1 cellular context compared by ENCODE assay signal in genomic region chr1:36369061-36369470, GRCh38.
A peak's percentile ranks its signal among the peaks of the same experiment; 100 is the strongest.
TF ChIP-seq lines count a peak whose summit lies in the region.

No MANE protein-coding gene starts in this region.

TF ChIP-seq in K562, 482 proteins besides CTCF, POLR2A, EP300 and RAD21 (continued from another document and continues in another):
- no peak for TF ChIP-seq EZH2 (IDR thresholded peaks at IDR 0.05; ENCODE audit: borderline replicate concordance, low read depth, low read length)
- no peak for TF ChIP-seq ZNF143 (CRISPR knock-in tag; IDR thresholded peaks at IDR 0.05)
- no peak for TF ChIP-seq HMG20B (CRISPR knock-in tag; IDR thresholded peaks at IDR 0.05)
- TF ChIP-seq CBX3 (IDR thresholded peaks at IDR 0.05; ENCODE audit: borderline replicate concordance in 1 of 2, low read length in 2 of 2) = 0 out of 3 replicates have a peak, but pooled peaks of 1 of the 2 experiments have one; percentile 41
- TF ChIP-seq HOMEZ (CRISPR knock-in tag; IDR thresholded peaks at IDR 0.05) = no peak
- TF ChIP-seq CHD2 (IDR thresholded peaks at IDR 0.05; ENCODE audit: low read depth, low read length) = no peak
- no peak for TF ChIP-seq POLR3G (IDR thresholded peaks at IDR 0.05; ENCODE audit: extremely low read depth, insufficient read length, insufficient replicate concordance)
- TF ChIP-seq HDAC6 (IDR thresholded peaks at IDR 0.05; ENCODE audit: low read depth, low read length) = no peak
- TF ChIP-seq MTA2 (IDR thresholded peaks at IDR 0.05; ENCODE audit: low read depth) = no peak
- TF ChIP-seq ZNF449 (CRISPR knock-in tag; IDR thresholded peaks at IDR 0.05) = no peak
- no peak for TF ChIP-seq TCF7L2 (IDR thresholded peaks at IDR 0.05; ENCODE audit: low read depth, low read length)
- no peak for TF ChIP-seq MECOM (CRISPR knock-in tag; IDR thresholded peaks at IDR 0.05)
- no peak for TF ChIP-seq HSF4 (CRISPR knock-in tag; IDR thresholded peaks at IDR 0.05; ENCODE audit: borderline replicate concordance)
- TF ChIP-seq RBM22 (IDR thresholded peaks at IDR 0.05; ENCODE audit: low read depth, low read length, poor library complexity, severe bottlenecking) = no peak
- no peak for TF ChIP-seq MTA1 (IDR thresholded peaks at IDR 0.05; ENCODE audit: borderline replicate concordance)
- no peak for TF ChIP-seq CCAR2 (IDR thresholded peaks at IDR 0.05; ENCODE audit: low read depth, low read length)
- TF ChIP-seq ZNF740 (CRISPR knock-in tag; IDR thresholded peaks at IDR 0.05) = peak; percentile 97
- peak in 1 of 2 experiments; percentile 92; a peak in 2 of 4 replicates for TF ChIP-seq ZNF740 (tag; IDR thresholded peaks at IDR 0.05)
- TF ChIP-seq ILK (tag; IDR thresholded peaks at IDR 0.05; ENCODE audit: borderline replicate concordance, low read depth) = no peak
- no peak for TF ChIP-seq MAFK (IDR thresholded peaks at IDR 0.05; ENCODE audit: low read length)
- no peak for TF ChIP-seq NRF1 (conservative IDR thresholded peaks at IDR 0.05 in 1 of 2, IDR thresholded peaks at IDR 0.05 in 1 of 2)
- TF ChIP-seq ZC3H8 (IDR thresholded peaks at IDR 0.05) = no peak
- peak; percentile 60; the same call in 1 of the 2 replicates for TF ChIP-seq ARID4B (CRISPR knock-in tag; IDR thresholded peaks at IDR 0.05)
- peak; percentile 36; the same call in 1 of the 2 replicates for TF ChIP-seq ILF3 (IDR thresholded peaks at IDR 0.05; ENCODE audit: borderline replicate concordance)
- TF ChIP-seq ZBTB1 (CRISPR knock-in tag; IDR thresholded peaks at IDR 0.05; ENCODE audit: borderline replicate concordance, low read depth) = no peak
- TF ChIP-seq DIDO1 (tag; IDR thresholded peaks at IDR 0.05; ENCODE audit: low read depth) = no peak
- no peak for TF ChIP-seq PML (IDR thresholded peaks at IDR 0.05; ENCODE audit: low read length)
- TF ChIP-seq ZNF707 (CRISPR knock-in tag; conservative IDR thresholded peaks at IDR 0.05) = no peak
- no peak for TF ChIP-seq KAT2B (IDR thresholded peaks at IDR 0.05; ENCODE audit: low read depth, low read length)
- TF ChIP-seq GTF2E2 (tag; IDR thresholded peaks at IDR 0.05) = no peak
- no peak for TF ChIP-seq TBP (optimal IDR thresholded peaks at IDR 0.05; ENCODE audit: low read depth, low read length)
- no peak for TF ChIP-seq HMBOX1 (IDR thresholded peaks at IDR 0.05)
- TF ChIP-seq RUNX1 (IDR thresholded peaks at IDR 0.05; ENCODE audit: low read depth) = no peak
- no peak for TF ChIP-seq ZC3H11A (IDR thresholded peaks at IDR 0.05; ENCODE audit: low read depth, low read length)
- TF ChIP-seq ZNF212 (CRISPR knock-in tag; IDR thresholded peaks at IDR 0.05) = no peak
- no peak for TF ChIP-seq ESRRB (CRISPR knock-in tag; IDR thresholded peaks at IDR 0.05; ENCODE audit: borderline replicate concordance)
- no peak for TF ChIP-seq HDGF (IDR thresholded peaks at IDR 0.05)
- TF ChIP-seq TFAM (CRISPR knock-in tag; conservative IDR thresholded peaks at IDR 0.05) = no peak
- no peak for TF ChIP-seq JUNB (CRISPR knock-in tag; conservative IDR thresholded peaks at IDR 0.05)
- TF ChIP-seq TRIM28 (IDR thresholded peaks at IDR 0.05) = no peak
- TF ChIP-seq KLF13 (tag; IDR thresholded peaks at IDR 0.05; ENCODE audit: borderline replicate concordance, low read depth) = peak; percentile 86
- no peak for TF ChIP-seq ZKSCAN1 (IDR thresholded peaks at IDR 0.05; ENCODE audit: low read depth, low read length)
- no peak for TF ChIP-seq NFIX (CRISPR knock-in tag; IDR thresholded peaks at IDR 0.05; ENCODE audit: low read depth)
- no peak for TF ChIP-seq ZBTB49 (CRISPR knock-in tag; IDR thresholded peaks at IDR 0.05; ENCODE audit: borderline replicate concordance)
- no peak for TF ChIP-seq HEY1 (CRISPR knock-in tag; IDR thresholded peaks at IDR 0.05; ENCODE audit: borderline replicate concordance)
- TF ChIP-seq DMBX1 (CRISPR knock-in tag; IDR thresholded peaks at IDR 0.05; ENCODE audit: borderline replicate concordance) = no peak
- no peak for TF ChIP-seq POLR3A (IDR thresholded peaks at IDR 0.05; ENCODE audit: borderline replicate concordance, extremely low read depth, insufficient read depth, insufficient read length)
- no peak for TF ChIP-seq FOXP4 (CRISPR knock-in tag; IDR thresholded peaks at IDR 0.05; ENCODE audit: borderline replicate concordance)
- TF ChIP-seq POLR2G (IDR thresholded peaks at IDR 0.05; ENCODE audit: low read depth, low read length) = no peak
- TF ChIP-seq TEAD2 (tag; IDR thresholded peaks at IDR 0.05) = no peak
- no peak for TF ChIP-seq MAFG (tag; conservative IDR thresholded peaks at IDR 0.05)
- no peak for TF ChIP-seq GABPA (tag; conservative IDR thresholded peaks at IDR 0.05; ENCODE audit: low read depth)
- TF ChIP-seq TARDBP (IDR thresholded peaks at IDR 0.05) = 0 out of 2 replicates have a peak, but pooled peaks have one; percentile 20
- 0 out of 4 replicates have a peak, but pooled peaks of 1 of the 2 experiments have one; percentile 46 for TF ChIP-seq TEAD1 (CRISPR knock-in tag; IDR thresholded peaks at IDR 0.05)
- TF ChIP-seq NKRF (IDR thresholded peaks at IDR 0.05; ENCODE audit: borderline replicate concordance) = no peak
- peak; percentile 42; the same call in 1 of the 2 replicates for TF ChIP-seq E2F1 (CRISPR knock-in tag; IDR thresholded peaks at IDR 0.05)
